20 cellular contexts compared by ENCODE assay signal in genomic region chr6:34043371-34043770, GRCh38.
DNase-seq lines count a peak whose midpoint lies in the region; TF ChIP-seq lines count a peak whose summit lies in the region.
"Had no signal": no experiment of that assay in that cellular context is flagged by ENCODE, and none has a peak within 500 bp of the region (broad histone marks: within the 10 kb centered on the region; RNA-seq: fewer than 3 reads in every experiment).

No MANE protein-coding gene starts in this region.

- no peak overlapping the region for H2AK5ac ChIP-seq in neuronal stem cell (ENCODE audit: low read depth, low read length)

- H3K4me3 ChIP-seq in neuronal stem cell (ENCODE audit: low read length in 2 of 2), result no peak overlapping the region
- H3K4me3 ChIP-seq in testis, result no peak overlapping the region
- H3K4me3 ChIP-seq: A549, GM12878, GM23248 had no signal

- no peak overlapping the region for H4K91ac ChIP-seq in neuronal stem cell (ENCODE audit: low read depth, low read length, poor library complexity)

- H3K4me1 ChIP-seq in neuronal stem cell (ENCODE audit: control insufficient read depth in 2 of 2, insufficient read depth in 1 of 2, low read depth in 1 of 2, low read length in 2 of 2), result peaks cover 0 to 14% of the 10 kb centered on the region in 2 donors
- H3K4me1 ChIP-seq in testis, result no peaks in the 10 kb centered on the region
- H3K4me1 ChIP-seq: A549 had no signal

- no peaks in the 10 kb centered on the region for H3K79me1 ChIP-seq in neuronal stem cell (ENCODE audit: low read depth, low read length)

- H3K27me3 ChIP-seq in neuronal stem cell (ENCODE audit: control insufficient read depth in 3 of 3, insufficient read depth in 3 of 3, low read depth in 1 of 3, low read length in 3 of 3) (no peaks in the 10 kb centered on the region), testis (no peaks in the 10 kb centered on the region)

- TF ChIP-seq CTCF in testis (IDR thresholded peaks at IDR 0.05), result no peak

- H3K36me3 ChIP-seq in neuronal stem cell (replicated peaks in 1 of 2; ENCODE audit: control insufficient read depth in 2 of 2, insufficient read depth in 2 of 2, low read length in 2 of 2) (no peaks in the 10 kb centered on the region), testis (ENCODE audit: low read depth, missing control alignments) (no peaks in the 10 kb centered on the region)

- H3K4ac ChIP-seq in neuronal stem cell (ENCODE audit: low read length), result no peak overlapping the region

- H2BK15ac ChIP-seq in neuronal stem cell (ENCODE audit: low read length), result peak overlapping the region; percentile 55

- H2BK120ac ChIP-seq in neuronal stem cell (ENCODE audit: low read depth, low read length), result no peak overlapping the region

- H3K9me3 ChIP-seq in neuronal stem cell (replicated peaks in 1 of 2; ENCODE audit: control insufficient read depth in 2 of 2, insufficient read depth in 1 of 2, low read depth in 1 of 2, low read length in 2 of 2), result no peaks in the 10 kb centered on the region
- H3K9me3 ChIP-seq in testis, result no peaks in the 10 kb centered on the region
- H3K9me3 ChIP-seq: A549 had no signal

- intact Hi-C loops in testis (cut with DNase I; ENCODE audit: low total_unique reads), result no loop called here

- no peak overlapping the region for H2BK12ac ChIP-seq in neuronal stem cell (ENCODE audit: low read length)

- no peak overlapping the region for H2AFZ ChIP-seq in neuronal stem cell (ENCODE audit: low read length)
- H2AFZ ChIP-seq: GM23248 had no signal

- no CpG with 5 or more reads among the region's 8 CpGs for WGBS in neuronal stem cell (ENCODE audit: extremely low coverage in 2 of 2, insufficient read length in 2 of 2, insufficient replicate concordance in 1 of 2), 2 donors
- WGBS in testis, 2 donors, result 61 to 70% methylated on average over 4 to 8 of the region's 8 CpGs

- no peak overlapping the region for H3K9ac ChIP-seq in neuronal stem cell (ENCODE audit: low read depth, low read length, poor library complexity)
- H3K9ac ChIP-seq: GM23248 had no signal

- H3K27ac ChIP-seq in caudate nucleus (ENCODE audit: low read depth, low read length), result peak overlapping the region; percentile 68
- H3K27ac ChIP-seq in neuronal stem cell (replicated peaks; ENCODE audit: low read length), result no peak overlapping the region
- H3K27ac ChIP-seq in testis, result no peak overlapping the region
- H3K27ac ChIP-seq: A549, GM23248 had no signal

- no peak for TF ChIP-seq POLR2A in testis (IDR thresholded peaks at IDR 0.05)

- no peak overlapping the region for H4K8ac ChIP-seq in neuronal stem cell (ENCODE audit: low read depth, low read length)

- no peak overlapping the region for H3K14ac ChIP-seq in neuronal stem cell (ENCODE audit: low read length)

- DNase-seq in caudate nucleus (lab: John Stamatoyannopoulos, UW), result peak in 1 of 61 donors; percentile 8
- DNase-seq in kidney glomerular epithelial cell (lab: John Stamatoyannopoulos, UW), result peak; percentile 61
- no peak for DNase-seq in neuronal stem cell (ENCODE audit: low spot score)
- DNase-seq in testis, result peak; percentile 62
- DNase-seq in AG20443 (ENCODE audit: low spot score), result no peak
- DNase-seq in cerebellar cortex (ENCODE audit: low spot score), result no peak
- no peak for DNase-seq in stimulated activated naive CD4-positive, alpha-beta T cell treated with Interleukin-2 at 50 U/mL for 16 hours (lab: John Stamatoyannopoulos, UW)
- DNase-seq: 8988T; ACHN; C1 segment of cervical spinal cord; Calu3; CD4-positive, alpha-beta memory T cell; COR-L47; DMS53; EL; GDM1; GM23248; H9 had no signal

- peak overlapping the region; percentile 8 for H3K23ac ChIP-seq in neuronal stem cell (ENCODE audit: low read depth, low read length, poor library complexity)

- peak overlapping the region; percentile 8 for H2BK5ac ChIP-seq in neuronal stem cell (ENCODE audit: low read length)

- peak overlapping the region; percentile 13 for H3K18ac ChIP-seq in neuronal stem cell (ENCODE audit: low read length)

- no peak overlapping the region for H3K4me2 ChIP-seq in neuronal stem cell (ENCODE audit: insufficient read depth, low read length, poor library complexity, severe bottlenecking)
- H3K4me2 ChIP-seq: A549 had no signal

Comparison
In these comparisons a context has a peak if more than half of its experiments do, and no peak if none do; other contexts are left out.
1. DNase-seq: peak in kidney glomerular epithelial cell (single experiment) and testis (single experiment); none in neuronal stem cell (single experiment), AG20443 (single experiment), cerebellar cortex (single experiment) and stimulated activated naive CD4-positive, alpha-beta T cell treated with Interleukin-2 at 50 U/mL for 16 hours (single experiment).